8 cellular contexts compared by ENCODE assay signal in the genomic region with DNA sequence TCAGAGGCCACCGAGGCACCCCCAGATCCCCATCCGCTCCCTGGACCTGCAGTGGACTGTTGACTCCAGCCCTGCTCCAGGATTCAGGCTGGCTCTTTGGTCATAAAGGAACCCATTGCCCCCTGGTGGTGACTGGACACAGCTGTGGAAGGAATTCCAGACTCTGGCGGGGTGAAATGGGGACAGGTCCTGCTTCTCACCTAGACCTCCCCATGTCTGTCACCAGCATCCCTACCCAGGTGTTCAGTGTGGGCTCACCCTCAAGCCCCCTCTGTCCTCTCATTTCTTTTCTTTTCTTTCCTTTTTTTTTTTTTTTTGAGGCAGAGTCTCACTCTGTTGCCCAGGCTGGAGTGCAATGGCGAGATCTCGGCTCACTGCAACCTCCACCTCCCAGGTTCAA. TPM values are rescaled to one million over a fixed set of nuclear protein-coding genes. Genes with fewer than 3 reads are reported as not detected.
DNase-seq lines count a peak whose midpoint lies in the region; ATAC-seq and TF ChIP-seq lines count a peak whose summit lies in the region.

No MANE protein-coding gene starts in this region.

- ATAC-seq in activated CD4-positive, CD25-positive, alpha-beta regulatory T cell treated with anti-CD3 and anti-CD28 coated beads, Interleukin-2, amount 50 U/mL, for 24 hours: peak; percentile 60 to 75
- ATAC-seq in left lobe of liver: peak; percentile 96
- ATAC-seq in HG02798 (IDR thresholded peaks at IDR 0.05; ENCODE audit: poor library complexity, unreplicated experiment): no peak

- H3K4me3 ChIP-seq in choroid plexus epithelial cell (ENCODE audit: low read depth, low read length): no peak overlapping the region

- DNase-seq in NOMO-1 (lab: John Stamatoyannopoulos, UW; ENCODE audit: unreplicated experiment in 2 of 2) (peak; percentile 49 to 58), NOMO-1 treated with dmso at 0.1 percent for 144 hours (lab: John Stamatoyannopoulos, UW; ENCODE audit: unreplicated experiment) (no peak), NCI-H2196 (lab: John Stamatoyannopoulos, UW; ENCODE audit: unreplicated experiment) (peak; percentile 83), choroid plexus epithelial cell (ENCODE audit: low read depth) (peak; percentile 88), left lobe of liver (ENCODE audit: low spot score) (peak; percentile 78)
- peak; percentile 22 to 31 (median 24) for DNase-seq in stimulated activated CD4-positive, alpha-beta T cell treated with anti-CD3 and anti-CD28 coated beads, TNF-alpha, amount 100 ng/mL, for 1 hour (ENCODE audit: low read depth in 3 of 3, low spot score in 1 of 3)

- peak; percentile 93 for TF ChIP-seq CTCF in choroid plexus epithelial cell (conservative IDR thresholded peaks at IDR 0.05; ENCODE audit: low read depth, low read length)

RNA-seq across cellular contexts. Expression of a gene that starts 25.5 kb away (rescaled TPM):
- total RNA-seq in left lobe of liver: 3.8 TPM
